ENCODE assay signal across 8 cellular contexts in the genomic region with DNA sequence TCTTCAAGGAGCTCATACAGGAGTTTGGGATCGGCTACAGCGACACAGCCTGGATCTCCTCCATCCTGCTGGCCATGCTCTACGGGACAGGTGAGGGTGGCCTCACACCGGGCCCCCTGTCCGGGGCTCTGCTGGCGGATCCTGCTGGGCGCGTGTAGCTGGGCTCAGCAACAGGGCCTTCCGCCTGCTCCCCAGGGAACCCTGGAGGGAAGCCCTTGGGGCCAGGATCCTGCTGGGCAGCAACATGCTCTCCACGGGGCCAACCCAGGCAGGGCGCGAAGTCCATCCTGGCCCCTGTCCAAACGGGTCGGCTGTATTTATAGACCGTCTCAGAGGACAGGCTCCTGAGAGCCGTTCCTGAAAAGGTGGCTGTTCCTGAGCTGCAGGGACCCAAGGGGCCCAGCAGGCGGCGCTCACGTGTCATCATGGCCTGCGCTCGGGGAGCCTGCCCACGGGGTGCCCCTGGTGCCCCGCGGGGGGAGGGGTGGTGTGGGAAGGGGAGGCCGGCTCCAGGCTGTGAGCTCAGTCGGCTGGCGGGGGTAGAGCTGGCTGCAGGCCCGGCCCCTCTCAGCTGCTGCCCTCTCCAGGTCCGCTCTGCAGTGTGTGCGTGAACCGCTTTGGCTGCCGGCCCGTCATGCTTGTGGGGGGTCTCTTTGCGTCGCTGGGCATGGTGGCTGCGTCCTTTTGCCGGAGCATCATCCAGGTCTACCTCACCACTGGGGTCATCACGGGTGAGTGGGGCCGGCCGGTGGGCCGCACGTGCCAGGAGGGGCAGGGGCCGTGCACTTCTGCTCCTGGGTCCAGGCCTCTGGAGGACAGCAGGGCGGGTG. TPM values are rescaled to one million over a fixed set of nuclear protein-coding genes. Genes with fewer than 3 reads are reported as not detected.
A peak's percentile ranks its signal among the peaks of the same experiment; 100 is the strongest.
DNase-seq lines count a peak whose midpoint lies in the region; ATAC-seq and TF ChIP-seq lines count a peak whose summit lies in the region.

No MANE protein-coding gene starts in this region.

- no peak overlapping the region for H2AFZ ChIP-seq in KMS-11 (ENCODE audit: low read depth)

- no peak overlapping the region for H3K4me3 ChIP-seq in CD8-positive, alpha-beta T cell (ENCODE audit: low read depth, low read length)
- H3K4me3 ChIP-seq in KMS-11 (IDR thresholded peaks at IDR 0.05; ENCODE audit: insufficient read depth, low read depth, low read length) (no peak overlapping the region), right cardiac atrium (ENCODE audit: low read length) (no peak overlapping the region), spleen (peak overlapping the region in 1 of 8 donors; percentile 25)

- peaks cover 54% of the 10 kb centered on the region for H3K4me1 ChIP-seq in CD8-positive, alpha-beta T cell (ENCODE audit: insufficient read depth, low read length)
- peaks cover 36% of the 10 kb centered on the region for H3K4me1 ChIP-seq in KMS-11 (ENCODE audit: low read depth, poor library complexity, severe bottlenecking)
- peaks cover 6% of the 10 kb centered on the region for H3K4me1 ChIP-seq in right cardiac atrium (ENCODE audit: control insufficient read depth, insufficient read depth, low read length)
- peaks cover 43 to 100% (median 93%) of the 10 kb centered on the region in 6 donors for H3K4me1 ChIP-seq in spleen

- CTCF ChIA-PET in CD8-positive, alpha-beta T cell (lab: Charles Lee) = interaction anchor here (0.5 to 6.0 kb wide), 26 partner anchors 9 to 285 kb away, joined by 3 to 66 read pairs (median 4); partner anchors contain the start of genes CD7, CSNK1D, RAC3 and SECTM1

- H3K27ac Mint-ChIP-seq in CD8-positive, alpha-beta T cell = peak overlapping the region; percentile 55

- H3K36me3 Mint-ChIP-seq in CD8-positive, alpha-beta T cell = peaks cover 8% of the 10 kb centered on the region

- peak in 6 of 7 experiments; percentile 56 to 81 (median 66) for DNase-seq in CD8-positive, alpha-beta T cell
- DNase-seq in T-helper 2 cell (peak; percentile 48 to 69 (median 56)), anterior cingulate cortex (lab: John Stamatoyannopoulos, UW) (peak in 52 of 58 donors; percentile 30 to 78 (median 53)), right cardiac atrium (peak; percentile 64 to 87 (median 85)), spleen (peak; percentile 90)

- H3K27me3 Mint-ChIP-seq in CD8-positive, alpha-beta T cell (ENCODE audit: low read depth) = no peaks in the 10 kb centered on the region

- H3K4me3 Mint-ChIP-seq in CD8-positive, alpha-beta T cell = no peak overlapping the region

- H3K4me2 ChIP-seq in KMS-11 = no peak overlapping the region

- no peak overlapping the region for H3K27ac ChIP-seq in CD8-positive, alpha-beta T cell (ENCODE audit: low read depth, low read length)
- no peak overlapping the region for H3K27ac ChIP-seq in KMS-11
- no peak overlapping the region for H3K27ac ChIP-seq in right cardiac atrium (ENCODE audit: low read length)
- peak overlapping the region in 7 of 8 donors; percentile 15 to 100 (median 51) for H3K27ac ChIP-seq in spleen

- no peak for TF ChIP-seq POLR2A in spleen (IDR thresholded peaks at IDR 0.05)

- intact Hi-C loops in CD8-positive, alpha-beta T cell (cut with DNase I, micrococcal nuclease) = loop anchor here (1.0 to 10.0 kb wide), 5 partner anchors 85 to 316 kb away; partner anchors contain the start of genes HEXD (in 1 of the 2), OGFOD3 (in 1 of the 2) and RAC3 (in 1 of the 2)
- intact Hi-C loops in right cardiac atrium (cut with DNase I) = loop anchor here (5.0 to 10.0 kb wide), 3 partner anchors 58 to 88 kb away; no protein-coding TSS in a partner anchor
- intact Hi-C loops in spleen (cut with DNase I; ENCODE audit: low total_unique reads) = loop anchor here (5.0 kb wide), 1 partner anchor 86 kb away; no protein-coding TSS in a partner anchor

- H3K27me3 ChIP-seq in CD8-positive, alpha-beta T cell (ENCODE audit: insufficient read depth, low read length) = no peaks in the 10 kb centered on the region
- H3K27me3 ChIP-seq in KMS-11 (ENCODE audit: insufficient read depth, low read depth) (peaks cover 9% of the 10 kb centered on the region; the same call in 1 of the 2 replicates), right cardiac atrium (ENCODE audit: control insufficient read depth, insufficient read depth) (no peaks in the 10 kb centered on the region), spleen (replicated peaks in 1 of 7) (no peaks in the 10 kb centered on the region)

- no peaks in the 10 kb centered on the region for H3K36me3 ChIP-seq in CD8-positive, alpha-beta T cell (ENCODE audit: insufficient read depth, low read length)
- H3K36me3 ChIP-seq in KMS-11 (ENCODE audit: insufficient read depth) (no peaks in the 10 kb centered on the region), spleen (peaks cover 0 to 77% (median 25%) of the 10 kb centered on the region in 6 donors)

- H3K4me1 Mint-ChIP-seq in CD8-positive, alpha-beta T cell (ENCODE audit: low read depth) = peaks cover 40% of the 10 kb centered on the region

- no peaks in the 10 kb centered on the region for H3K9me3 ChIP-seq in CD8-positive, alpha-beta T cell (ENCODE audit: low read length)
- H3K9me3 ChIP-seq in right cardiac atrium (ENCODE audit: control insufficient read depth, low read length) (no peaks in the 10 kb centered on the region), spleen (no peaks in the 10 kb centered on the region)

- H3K9ac ChIP-seq in KMS-11 = no peak overlapping the region

- H3K9me3 Mint-ChIP-seq in CD8-positive, alpha-beta T cell = no peaks in the 10 kb centered on the region

- peak; percentile 82 for TF ChIP-seq CTCF in CD8-positive, alpha-beta T cell (IDR thresholded peaks at IDR 0.05)
- peak; percentile 98 for TF ChIP-seq CTCF in KMS-11 (conservative IDR thresholded peaks at IDR 0.05; ENCODE audit: low read depth, low read length)
- peak; percentile 81 to 96 (median 93) for TF ChIP-seq CTCF in spleen (IDR thresholded peaks at IDR 0.05 in 8 of 11, conservative IDR thresholded peaks at IDR 0.05 in 3 of 11)

- 44% methylated on average over 44 of the region's 44 CpGs for WGBS in right cardiac atrium
- 39 to 74% (median 50%) methylated on average over 10 to 44 of the region's 44 CpGs for WGBS in spleen, 5 donors

- H3K79me2 ChIP-seq in KMS-11 (ENCODE audit: insufficient read depth, low read depth) = no peaks in the 10 kb centered on the region

- POLR2A ChIA-PET in CD8-positive, alpha-beta T cell (lab: Charles Lee) = interaction anchor here (1.1 to 1.8 kb wide), 7 partner anchors 29 to 85 kb away, joined by 3 to 8 read pairs (median 4); partner anchors contain the start of gene CD7

- no peaks in the 10 kb centered on the region for H4K20me1 ChIP-seq in KMS-11 (ENCODE audit: insufficient read depth)

- peak; percentile 52 for ATAC-seq in CD8-positive, alpha-beta T cell
- ATAC-seq in right cardiac atrium (peak in 1 of 2 donors; percentile 0), HG03280 (IDR thresholded peaks at IDR 0.05; ENCODE audit: unreplicated experiment) (no peak), GM21825 (IDR thresholded peaks at IDR 0.05; ENCODE audit: unreplicated experiment) (no peak)

RNA-seq across cellular contexts. Expression of gene SLC16A3, which starts 7.5 kb away (rescaled TPM):
- 100 to 1,000 TPM in 1 of 2 experiments, 10 to 100 TPM in 1; 94.0 to 103 TPM for total RNA-seq in CD8-positive, alpha-beta T cell
- total RNA-seq in right cardiac atrium (10 to 100 TPM; 13.6 to 23.7 (median 18.0) TPM), spleen (100 to 1,000 TPM in 3 of 7 donors, 10 to 100 TPM in 4; 41.7 to 185 (median 91.6) TPM)
- polyA plus RNA-seq in right cardiac atrium (18.8 TPM), spleen (10 to 100 TPM; 11.1 to 28.2 (median 16.5) TPM)

RNA-seq across cellular contexts. Expression of gene CCDC57, which starts 23.7 kb away (rescaled TPM):
- total RNA-seq in CD8-positive, alpha-beta T cell = 100 to 1,000 TPM; 175 to 184 TPM
- 10 to 100 TPM; 14.8 to 17.3 (median 16.5) TPM for total RNA-seq in right cardiac atrium
- 12.1 TPM for polyA plus RNA-seq in right cardiac atrium
- total RNA-seq in spleen = 10 to 100 TPM; 28.8 to 59.6 (median 43.6) TPM
- polyA plus RNA-seq in spleen = 100 to 1,000 TPM in 1 of 3 donors, 10 to 100 TPM in 2; 82.4 to 164 (median 83.0) TPM

RNA-seq across cellular contexts. Expression of gene CSNK1D, which starts 37.1 kb away (rescaled TPM):
- total RNA-seq in CD8-positive, alpha-beta T cell = 100 to 1,000 TPM; 369 to 393 TPM
- total RNA-seq in right cardiac atrium (10 to 100 TPM; 68.8 to 81.7 (median 77.4) TPM), spleen (100 to 1,000 TPM in 5 of 7 donors, 10 to 100 TPM in 2; 74.3 to 216 (median 160) TPM)
- polyA plus RNA-seq in right cardiac atrium (61.7 TPM), spleen (100 to 1,000 TPM in 1 of 3 donors, 10 to 100 TPM in 2; 46.5 to 122 (median 67.2) TPM)

Comparison
In these comparisons a context has a peak if more than half of its experiments do, and no peak if none do; other contexts are left out.
1. H3K27ac ChIP-seq: peak in spleen (7 of 8); none in CD8-positive, alpha-beta T cell (single experiment), KMS-11 (single experiment) and right cardiac atrium (single experiment).
2. Peak in every context shown above with its lines, with median percentiles within 50 percentile points of each other: DNase-seq and CTCF ChIP-seq.